11 cellular contexts compared by ENCODE assay signal in the genomic region with DNA sequence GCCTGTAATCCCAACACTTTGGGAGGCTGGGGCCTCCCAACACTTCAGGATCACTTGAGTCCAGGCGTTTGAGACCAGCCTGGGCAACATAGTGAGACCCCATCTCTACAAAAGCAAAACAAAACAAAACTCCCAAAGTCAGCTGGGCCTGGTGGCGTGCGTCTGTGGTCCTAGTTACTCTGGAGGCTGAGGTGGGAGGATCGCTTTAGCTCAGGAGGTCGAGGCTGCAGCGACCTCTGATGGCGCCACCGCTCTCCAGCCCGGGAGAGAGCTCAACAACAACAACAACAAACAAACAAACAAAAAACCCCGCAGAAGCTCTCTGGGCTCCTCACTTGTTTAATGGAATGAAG. TPM values are rescaled to one million over a fixed set of nuclear protein-coding genes. Genes with fewer than 3 reads are reported as not detected.
DNase-seq lines count a peak whose midpoint lies in the region; ATAC-seq and TF ChIP-seq lines count a peak whose summit lies in the region.
"Had no signal": no experiment of that assay in that cellular context is flagged by ENCODE, and none has a peak within 500 bp of the region (broad histone marks: within the 10 kb centered on the region; RNA-seq: fewer than 3 reads in every experiment).

No MANE protein-coding gene starts in this region.

- H3K4me3 ChIP-seq in adipocyte (ENCODE audit: low read length): peak overlapping the region; percentile 74
- peak overlapping the region; percentile 45 to 57 (median 51) for H3K4me3 ChIP-seq in stomach
- H3K4me3 ChIP-seq: BLaER1 had no signal

- H3K4me3 Mint-ChIP-seq in activated CD4-positive, alpha-beta T cell treated with anti-CD3 and anti-CD28 coated beads for 36 hours: peak overlapping the region; percentile 41

- H3K27ac Mint-ChIP-seq in activated CD4-positive, alpha-beta T cell treated with anti-CD3 and anti-CD28 coated beads for 36 hours: no peak overlapping the region

- no peaks in the 10 kb centered on the region for H3K36me3 ChIP-seq in adipocyte (ENCODE audit: control insufficient read depth, insufficient read depth, low read length, severe bottlenecking)
- no peaks in the 10 kb centered on the region for H3K36me3 ChIP-seq in stomach
- H3K36me3 ChIP-seq: BLaER1, uterus had no signal

- no peak for TF ChIP-seq CTCF in stomach (IDR thresholded peaks at IDR 0.05)

- ATAC-seq in activated CD4-positive, alpha-beta T cell treated with anti-CD3 and anti-CD28 coated beads for 36 hours: no peak
- ATAC-seq in left lobe of liver (peak; percentile 58), GM21619 (IDR thresholded peaks at IDR 0.05; ENCODE audit: unreplicated experiment) (no peak), GM18498 (IDR thresholded peaks at IDR 0.05; ENCODE audit: unreplicated experiment) (no peak)

- H3K4me1 Mint-ChIP-seq in activated CD4-positive, alpha-beta T cell treated with anti-CD3 and anti-CD28 coated beads for 36 hours: no peaks in the 10 kb centered on the region

- H3K36me3 Mint-ChIP-seq in activated CD4-positive, alpha-beta T cell treated with anti-CD3 and anti-CD28 coated beads for 36 hours (ENCODE audit: low read depth): no peaks in the 10 kb centered on the region

- CTCF ChIA-PET in activated CD4-positive, alpha-beta T cell treated with anti-CD3 and anti-CD28 coated beads for 36 hours (lab: Charles Lee): interaction anchor here (0.6 to 1.2 kb wide), 2 partner anchors 445 to 778 kb away, joined by 3 to 4 read pairs; no protein-coding TSS in a partner anchor

- no peak overlapping the region for H3K27ac ChIP-seq in stomach
- H3K27ac ChIP-seq: BLaER1, uterus had no signal

- H3K9me3 ChIP-seq in adipocyte (ENCODE audit: control insufficient read depth, low read length) (peaks cover 5% of the 10 kb centered on the region), stomach (peaks cover 0 to 4% (median 0%) of the 10 kb centered on the region in 4 donors)
- H3K9me3 ChIP-seq: uterus had no signal

- POLR2A ChIA-PET in activated CD4-positive, alpha-beta T cell treated with anti-CD3 and anti-CD28 coated beads for 36 hours (lab: Charles Lee): no interaction called here

- H3K4me1 ChIP-seq in adipocyte (ENCODE audit: control insufficient read depth, insufficient read depth, low read length): peaks cover 6% of the 10 kb centered on the region
- peaks cover 13 to 16% (median 14%) of the 10 kb centered on the region in 4 donors for H3K4me1 ChIP-seq in stomach
- H3K4me1 ChIP-seq: BLaER1 had no signal

- DNase-seq in activated CD4-positive, alpha-beta T cell treated with anti-CD3 and anti-CD28 coated beads for 36 hours: peak; percentile 8
- no peak for DNase-seq in activated CD4-positive, alpha-beta T cell treated with anti-CD3 and anti-CD28 coated beads, Interleukin-2, amount 50 U/mL, for 48 hours
- DNase-seq in adipocyte (ENCODE audit: low read depth): no peak
- DNase-seq in left lobe of liver (ENCODE audit: low spot score): no peak
- DNase-seq in stomach: no peak
- no peak for DNase-seq in DMS53 treated with DMSO at 0.1 percent for 48 hours (lab: John Stamatoyannopoulos, UW; ENCODE audit: unreplicated experiment)
- DNase-seq: occipital lobe had no signal

- no peak overlapping the region for H3K9ac ChIP-seq in adipocyte (ENCODE audit: low read length)
- H3K9ac ChIP-seq: BLaER1 had no signal

- intact Hi-C loops in activated CD4-positive, alpha-beta T cell treated with anti-CD3 and anti-CD28 coated beads for 36 hours (cut with DNase I, micrococcal nuclease): no loop called here
- intact Hi-C loops in stomach (cut with DNase I; ENCODE audit: low total_unique reads): no loop called here

- no peak for TF ChIP-seq EP300 in stomach (IDR thresholded peaks at IDR 0.05)

- H3K27me3 ChIP-seq in adipocyte (replicated peaks; ENCODE audit: control insufficient read depth, insufficient read depth, low read length) (no peaks in the 10 kb centered on the region), stomach (peaks cover 0 to 87% (median 24%) of the 10 kb centered on the region in 3 donors)
- H3K27me3 ChIP-seq: BLaER1 had no signal

- no peak for TF ChIP-seq POLR2A in stomach (IDR thresholded peaks at IDR 0.05)

- peaks cover 3% of the 10 kb centered on the region for H3K9me3 Mint-ChIP-seq in activated CD4-positive, alpha-beta T cell treated with anti-CD3 and anti-CD28 coated beads for 36 hours (ENCODE audit: low read depth)

- WGBS in stomach, 5 donors: 22 to 36% (median 34%) methylated on average over 10 of the region's 10 CpGs

- peaks cover 57% of the 10 kb centered on the region for H3K27me3 Mint-ChIP-seq in activated CD4-positive, alpha-beta T cell treated with anti-CD3 and anti-CD28 coated beads for 36 hours

RNA-seq across cellular contexts. Expression of a gene that starts 0.5 kb away (rescaled TPM):
- total RNA-seq in activated CD4-positive, alpha-beta T cell treated with anti-CD3 and anti-CD28 coated beads for 36 hours: not detected
- total RNA-seq in left lobe of liver (51.6 TPM), stomach (not detected)
- polyA plus RNA-seq in stomach: not detected

Comparison
In these comparisons a context has a peak if more than half of its experiments do, and no peak if none do; other contexts are left out.
1. RNA of a gene that starts 0.5 kb away (total RNA-seq): 51.6 TPM in left lobe of liver (single experiment); not detected in activated CD4-positive, alpha-beta T cell treated with anti-CD3 and anti-CD28 coated beads for 36 hours and not detected in stomach; every median in the first group is over 10 times any median in the second.